In genomic region chr1:32405672-32406467, GRCh38 we compare ENCODE assay signal across 29 cellular contexts. TPM values are rescaled to one million over a fixed set of nuclear protein-coding genes. Genes with fewer than 3 reads are reported as not detected.
DNase-seq lines count a peak whose midpoint lies in the region; ATAC-seq lines count a peak whose summit lies in the region.
"Had no signal": no experiment of that assay in that cellular context is flagged by ENCODE, and none has a peak within 500 bp of the region (broad histone marks: within the 10 kb centered on the region; RNA-seq: fewer than 3 reads in every experiment).

No MANE protein-coding gene starts in this region.

- no peak overlapping the region for H4K8ac ChIP-seq in neuronal stem cell (ENCODE audit: low read depth, low read length)

- H3K9me3 ChIP-seq in neuronal stem cell (replicated peaks in 1 of 2; ENCODE audit: control insufficient read depth in 2 of 2, insufficient read depth in 1 of 2, low read depth in 1 of 2, low read length in 2 of 2) = peaks cover 0 to 3% of the 10 kb centered on the region in 2 donors
- H3K9me3 ChIP-seq: colonic mucosa, sigmoid colon, SJSA1, transverse colon had no signal

- no peak overlapping the region for H3K4me3 ChIP-seq in neuronal stem cell (ENCODE audit: low read length in 2 of 2)
- H3K4me3 ChIP-seq: BLaER1 treated with 17β-estradiol and CSF1 and Interleukin-3, amounts not matched to agents 10 nM and 100 nM; cardiac muscle cell; colonic mucosa; sigmoid colon; SJSA1; transverse colon had no signal

- no peaks in the 10 kb centered on the region for H3K4me1 Mint-ChIP-seq in activated T-helper 17 cell treated with anti-CD3 and anti-CD28 coated beads, Interleukin-2, amount 50 U/mL, for 72 hours
- H3K4me1 Mint-ChIP-seq in stimulated activated effector memory CD8-positive, alpha-beta T cell treated with anti-CD3 and anti-CD28 coated beads, Interleukin-12 subunit alpha, Interleukin-12 subunit beta, amount 100 ng/mL, for 72 hours = peaks cover 2% of the 10 kb centered on the region
- H3K4me1 Mint-ChIP-seq: activated naive CD8-positive, alpha-beta T cell treated with anti-CD3 and anti-CD28 coated beads, Interleukin-2, amount 10 ng/mL, durations not matched to agents 7 days and 5 days had no signal

- H3K36me3 Mint-ChIP-seq in activated T-helper 17 cell treated with anti-CD3 and anti-CD28 coated beads, Interleukin-2, amount 50 U/mL, for 72 hours (ENCODE audit: low read depth) = no peaks in the 10 kb centered on the region
- H3K36me3 Mint-ChIP-seq in stimulated activated effector memory CD8-positive, alpha-beta T cell treated with anti-CD3 and anti-CD28 coated beads, Interleukin-12 subunit alpha, Interleukin-12 subunit beta, amount 100 ng/mL, for 72 hours = no peaks in the 10 kb centered on the region
- H3K36me3 Mint-ChIP-seq: activated naive CD8-positive, alpha-beta T cell treated with anti-CD3 and anti-CD28 coated beads, Interleukin-2, amount 10 ng/mL, durations not matched to agents 7 days and 5 days had no signal

- no peak overlapping the region for H2BK15ac ChIP-seq in neuronal stem cell (ENCODE audit: low read length)

- H3K9ac ChIP-seq in neuronal stem cell (ENCODE audit: low read depth, low read length, poor library complexity) = no peak overlapping the region
- H3K9ac ChIP-seq: BLaER1 treated with 17β-estradiol and CSF1 and Interleukin-3, amounts not matched to agents 10 nM and 100 nM had no signal

- no peak overlapping the region for H3K4ac ChIP-seq in neuronal stem cell (ENCODE audit: low read length)

- H2BK5ac ChIP-seq in neuronal stem cell (ENCODE audit: low read length) = no peak overlapping the region

- H2BK12ac ChIP-seq in neuronal stem cell (ENCODE audit: low read length) = no peak overlapping the region

- peak; percentile 19 for ATAC-seq in activated T-helper 17 cell treated with anti-CD3 and anti-CD28 coated beads, Interleukin-2, amount 50 U/mL, for 72 hours (replicated peaks)
- ATAC-seq in left lobe of liver = peak; percentile 19
- ATAC-seq in stimulated activated effector memory CD8-positive, alpha-beta T cell treated with anti-CD3 and anti-CD28 coated beads, Interleukin-12 subunit alpha, Interleukin-12 subunit beta, amount 100 ng/mL, for 72 hours = peak; percentile 37

- no peaks in the 10 kb centered on the region for H3K27me3 ChIP-seq in neuronal stem cell (ENCODE audit: control insufficient read depth in 3 of 3, insufficient read depth in 3 of 3, low read depth in 1 of 3, low read length in 3 of 3)
- H3K27me3 ChIP-seq: BLaER1 treated with 17β-estradiol and CSF1 and Interleukin-3, amounts not matched to agents 10 nM and 100 nM; cardiac muscle cell; colonic mucosa; sigmoid colon; SJSA1; transverse colon had no signal

- H3K27ac Mint-ChIP-seq in activated T-helper 17 cell treated with anti-CD3 and anti-CD28 coated beads, Interleukin-2, amount 50 U/mL, for 72 hours = no peak overlapping the region
- H3K27ac Mint-ChIP-seq in stimulated activated effector memory CD8-positive, alpha-beta T cell treated with anti-CD3 and anti-CD28 coated beads, Interleukin-12 subunit alpha, Interleukin-12 subunit beta, amount 100 ng/mL, for 72 hours = no peak overlapping the region
- H3K27ac Mint-ChIP-seq: activated naive CD8-positive, alpha-beta T cell treated with anti-CD3 and anti-CD28 coated beads, Interleukin-2, amount 10 ng/mL, durations not matched to agents 7 days and 5 days had no signal

- H3K23ac ChIP-seq in neuronal stem cell (ENCODE audit: low read depth, low read length, poor library complexity) = no peak overlapping the region

- H3K18ac ChIP-seq in neuronal stem cell (ENCODE audit: low read length) = no peak overlapping the region

- H3K4me2 ChIP-seq in neuronal stem cell (ENCODE audit: insufficient read depth, low read length, poor library complexity, severe bottlenecking) = no peak overlapping the region
- H3K4me2 ChIP-seq: BLaER1 treated with 17β-estradiol and CSF1 and Interleukin-3, amounts not matched to agents 10 nM and 100 nM had no signal

- H2BK120ac ChIP-seq in neuronal stem cell (ENCODE audit: low read depth, low read length) = no peak overlapping the region

- no peak for DNase-seq in left lobe of liver (ENCODE audit: low spot score)
- DNase-seq in stimulated activated effector memory CD8-positive, alpha-beta T cell treated with anti-CD3 and anti-CD28 coated beads, Interleukin-12 subunit alpha, Interleukin-12 subunit beta, amount 100 ng/mL, for 72 hours (ENCODE audit: low spot score in 2 of 2) = no peak
- DNase-seq in neuronal stem cell (ENCODE audit: low spot score) = no peak
- DNase-seq in activated gamma-delta T cell treated with Interleukin-2 at 50 U/mL for 16 hours = no peak
- DNase-seq: activated CD4-positive, alpha-beta T cell treated with anti-CD3 and anti-CD28 coated beads for 48 hours; activated effector memory CD4-positive, alpha-beta T cell treated with anti-CD3 and anti-CD28 coated beads, Interleukin-2, amount 50 U/mL, for 16 hours; activated naive CD8-positive, alpha-beta T cell treated with anti-CD3 and anti-CD28 coated beads, Interleukin-2, amount 10 ng/mL, durations not matched to agents 7 days and 5 days; activated T-cell treated with anti-CD3 and anti-CD28 coated beads, Interleukin-2, amount 50 U/mL, for 1 hour; aorta; colonic mucosa; DMS153; effector CD8-positive, alpha-beta T cell; NCI-H1092 treated with DMSO at 0.1 percent for 48 hours; NCI-H187; NCI-H446 treated with DMSO at 0.1 percent for 48 hours; RPMI8226; sigmoid colon; stimulated activated CD4-positive, alpha-beta T cell treated with anti-CD3 and anti-CD28 coated beads, Interleukin-4, amount 100 ng/mL, for 1 hour; T-helper 9 cell; transverse colon had no signal

- no peak overlapping the region for H3K14ac ChIP-seq in neuronal stem cell (ENCODE audit: low read length)

- H3K9me3 Mint-ChIP-seq in activated T-helper 17 cell treated with anti-CD3 and anti-CD28 coated beads, Interleukin-2, amount 50 U/mL, for 72 hours = no peaks in the 10 kb centered on the region
- H3K9me3 Mint-ChIP-seq in stimulated activated effector memory CD8-positive, alpha-beta T cell treated with anti-CD3 and anti-CD28 coated beads, Interleukin-12 subunit alpha, Interleukin-12 subunit beta, amount 100 ng/mL, for 72 hours = no peaks in the 10 kb centered on the region
- H3K9me3 Mint-ChIP-seq: activated naive CD8-positive, alpha-beta T cell treated with anti-CD3 and anti-CD28 coated beads, Interleukin-2, amount 10 ng/mL, durations not matched to agents 7 days and 5 days had no signal

- no peak overlapping the region for H3K27ac ChIP-seq in neuronal stem cell (replicated peaks; ENCODE audit: low read length)
- H3K27ac ChIP-seq: BLaER1 treated with 17β-estradiol and CSF1 and Interleukin-3, amounts not matched to agents 10 nM and 100 nM; cardiac muscle cell; colonic mucosa; sigmoid colon; SJSA1; transverse colon had no signal

- H3K4me1 ChIP-seq in neuronal stem cell (ENCODE audit: control insufficient read depth in 2 of 2, insufficient read depth in 1 of 2, low read depth in 1 of 2, low read length in 2 of 2) = peaks cover 0 to 2% of the 10 kb centered on the region in 2 donors
- H3K4me1 ChIP-seq: colonic mucosa had no signal

- H2AFZ ChIP-seq in neuronal stem cell (ENCODE audit: low read length) = no peak overlapping the region

- no peaks in the 10 kb centered on the region for H3K27me3 Mint-ChIP-seq in activated T-helper 17 cell treated with anti-CD3 and anti-CD28 coated beads, Interleukin-2, amount 50 U/mL, for 72 hours

- no peak overlapping the region for H2AK5ac ChIP-seq in neuronal stem cell (ENCODE audit: low read depth, low read length)

- no peaks in the 10 kb centered on the region for H3K79me1 ChIP-seq in neuronal stem cell (ENCODE audit: low read depth, low read length)

- WGBS in neuronal stem cell (ENCODE audit: extremely low coverage in 2 of 2, insufficient read length in 2 of 2, insufficient replicate concordance in 1 of 2), 2 donors = no CpG with 5 or more reads among the region's 4 CpGs

- H3K4me3 Mint-ChIP-seq in activated T-helper 17 cell treated with anti-CD3 and anti-CD28 coated beads, Interleukin-2, amount 50 U/mL, for 72 hours = no peak overlapping the region
- no peak overlapping the region for H3K4me3 Mint-ChIP-seq in stimulated activated effector memory CD8-positive, alpha-beta T cell treated with anti-CD3 and anti-CD28 coated beads, Interleukin-12 subunit alpha, Interleukin-12 subunit beta, amount 100 ng/mL, for 72 hours
- H3K4me3 Mint-ChIP-seq: activated naive CD8-positive, alpha-beta T cell treated with anti-CD3 and anti-CD28 coated beads, Interleukin-2, amount 10 ng/mL, durations not matched to agents 7 days and 5 days had no signal

- no peak overlapping the region for H4K91ac ChIP-seq in neuronal stem cell (ENCODE audit: low read depth, low read length, poor library complexity)

- peaks cover 0 to 2% of the 10 kb centered on the region in 2 donors for H3K36me3 ChIP-seq in neuronal stem cell (replicated peaks in 1 of 2; ENCODE audit: control insufficient read depth in 2 of 2, insufficient read depth in 2 of 2, low read length in 2 of 2)
- H3K36me3 ChIP-seq: BLaER1 treated with 17β-estradiol and CSF1 and Interleukin-3, amounts not matched to agents 10 nM and 100 nM; cardiac muscle cell; colonic mucosa; sigmoid colon; SJSA1; transverse colon had no signal

RNA-seq across cellular contexts. Expression of gene BSDC1, which starts 11.6 kb away (rescaled TPM):
- total RNA-seq in activated T-helper 17 cell treated with anti-CD3 and anti-CD28 coated beads, Interleukin-2, amount 50 U/mL, for 72 hours = 10 to 100 TPM; 46.1 to 71.6 TPM
- total RNA-seq in left lobe of liver = 58.6 TPM
- 34.0 TPM for polyA plus RNA-seq in neuronal stem cell (2013, experiment 1 of 2)
- polyA plus RNA-seq in neuronal stem cell (2013, experiment 2 of 2) = 36.4 TPM

RNA-seq across cellular contexts. Expression of gene TSSK3, which starts 43.5 kb away (rescaled TPM):
- 1 to 10 TPM in 1 of 2 donors, under 1 TPM in 1; 0.61 to 1.7 TPM for total RNA-seq in activated T-helper 17 cell treated with anti-CD3 and anti-CD28 coated beads, Interleukin-2, amount 50 U/mL, for 72 hours
- 1.6 TPM for total RNA-seq in left lobe of liver
- 1.0 TPM for polyA plus RNA-seq in neuronal stem cell (2013, experiment 1 of 2)
- 1.1 TPM for polyA plus RNA-seq in neuronal stem cell (2013, experiment 2 of 2)
- total RNA-seq: epithelial cell of proximal tubule, HT1080, SJSA1 had no signal

RNA-seq across cellular contexts. Expression of gene FAM229A, which starts 43.6 kb away (rescaled TPM):
- 10 to 100 TPM in 1 of 2 donors, 1 to 10 TPM in 1; 7.7 to 21.6 TPM for total RNA-seq in activated T-helper 17 cell treated with anti-CD3 and anti-CD28 coated beads, Interleukin-2, amount 50 U/mL, for 72 hours
- 10.0 TPM for total RNA-seq in left lobe of liver
- 8.1 TPM for polyA plus RNA-seq in neuronal stem cell (2013, experiment 1 of 2)
- polyA plus RNA-seq in neuronal stem cell (2013, experiment 2 of 2) = 8.3 TPM

RNA-seq across cellular contexts. Expression of gene ZBTB8B, which starts 59.0 kb away (rescaled TPM):
- not detected for total RNA-seq in activated T-helper 17 cell treated with anti-CD3 and anti-CD28 coated beads, Interleukin-2, amount 50 U/mL, for 72 hours
- total RNA-seq in left lobe of liver = not detected
- polyA plus RNA-seq in neuronal stem cell (2013, experiment 1 of 2) = 1.9 TPM
- polyA plus RNA-seq in neuronal stem cell (2013, experiment 2 of 2) = 2.0 TPM
- total RNA-seq: activated naive CD8-positive, alpha-beta T cell treated with anti-CD3 and anti-CD28 coated beads, Interleukin-2, amount 10 ng/mL, durations not matched to agents 7 days and 5 days; colonic mucosa; glomerular endothelial cell; HT1080; mesenteric fat pad; posterior vena cava; SJSA1 had no signal
- polyA plus RNA-seq: aorta had no signal
